In the genomic region with DNA sequence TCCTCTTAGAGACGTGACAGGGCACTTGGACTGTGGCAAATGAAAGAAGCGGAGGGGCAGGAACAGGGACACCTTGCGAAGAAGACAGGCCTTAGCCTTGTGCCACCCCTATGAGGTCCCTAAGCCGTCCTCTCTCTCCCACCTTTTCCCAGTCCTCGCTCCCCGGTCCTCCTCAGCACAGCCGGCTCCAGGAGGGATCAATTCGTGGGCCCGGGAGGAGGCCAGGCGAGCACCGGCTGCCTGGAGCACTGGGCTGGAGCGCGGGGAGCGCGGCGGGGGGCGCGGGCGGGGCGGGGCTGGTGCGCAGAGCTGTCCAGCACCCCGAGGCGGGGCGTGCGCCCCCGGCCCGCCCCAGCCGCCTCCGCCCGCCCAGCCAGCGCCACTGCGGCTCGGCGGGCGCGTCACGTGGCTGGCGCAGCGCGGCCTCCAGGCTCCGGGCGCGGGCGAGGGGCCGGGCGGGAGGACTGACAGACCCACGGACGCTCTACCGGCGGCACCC, we compare ENCODE assay signal across 2 cellular contexts.
A peak's percentile ranks its signal among the peaks of the same experiment; 100 is the strongest.
TF ChIP-seq lines count a peak whose summit lies in the region.

Gene LRP3, plus strand, starts transcription at position 467 of the 499 bp plus-strand sequence. CDS start 456 bp downstream, outside the sequence.

TF ChIP-seq in HEK293, 187 proteins besides CTCF, POLR2A, EP300 and RAD21 (continued from another document and continues in another):
- TF ChIP-seq, protein P1, sequence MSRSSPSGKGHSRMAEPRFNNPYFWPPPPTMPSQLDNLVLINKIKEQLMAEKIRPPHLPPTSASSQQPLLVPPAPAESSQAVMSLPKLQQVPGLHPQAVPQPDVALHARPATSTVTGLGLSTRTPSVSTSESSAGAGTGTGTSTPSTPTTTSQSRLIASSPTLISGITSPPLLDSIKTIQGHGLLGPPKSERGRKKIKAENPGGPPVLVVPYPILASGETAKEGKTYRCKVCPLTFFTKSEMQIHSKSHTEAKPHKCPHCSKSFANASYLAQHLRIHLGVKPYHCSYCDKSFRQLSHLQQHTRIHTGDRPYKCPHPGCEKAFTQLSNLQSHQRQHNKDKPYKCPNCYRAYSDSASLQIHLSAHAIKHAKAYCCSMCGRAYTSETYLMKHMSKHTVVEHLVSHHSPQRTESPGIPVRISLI (tag by site-specific recombination; IDR thresholded peaks at IDR 0.05): no peak
- TF ChIP-seq ZFP41 (tag by site-specific recombination; IDR thresholded peaks at IDR 0.05; ENCODE audit: borderline replicate concordance): no peak
- 0 out of 2 replicates have a peak, but pooled peaks have one; percentile 19 for TF ChIP-seq ZNF660 (tag by site-specific recombination; IDR thresholded peaks at IDR 0.05)
- TF ChIP-seq SP3 (tag by site-specific recombination; IDR thresholded peaks at IDR 0.05): no peak
- peak; percentile 22; the same call in 1 of the 2 replicates for TF ChIP-seq SP2 (tag by site-specific recombination; IDR thresholded peaks at IDR 0.05)
- TF ChIP-seq ZNF404 (tag by site-specific recombination; IDR thresholded peaks at IDR 0.05): no peak
- TF ChIP-seq ZNF654 (tag by site-specific recombination; IDR thresholded peaks at IDR 0.05; ENCODE audit: low read depth): no peak
- TF ChIP-seq ZNF211 (tag by site-specific recombination; IDR thresholded peaks at IDR 0.05; ENCODE audit: low read depth): no peak
- TF ChIP-seq ZNF501 (tag by site-specific recombination; IDR thresholded peaks at IDR 0.05): no peak
- no peak for TF ChIP-seq ZNF426 (tag by site-specific recombination; IDR thresholded peaks at IDR 0.05)
- peak; percentile 82 for TF ChIP-seq ZIC2 (tag by site-specific recombination; IDR thresholded peaks at IDR 0.05)
- no peak for TF ChIP-seq FEZF1 (tag by site-specific recombination; IDR thresholded peaks at IDR 0.05)
- TF ChIP-seq ZNF837 (tag by site-specific recombination; IDR thresholded peaks at IDR 0.05): no peak
- no peak for TF ChIP-seq KLF16 (tag by site-specific recombination; IDR thresholded peaks at IDR 0.05)
- TF ChIP-seq OSR2 (tag by site-specific recombination; IDR thresholded peaks at IDR 0.05): no peak
- 0 out of 2 replicates have a peak, but pooled peaks have one; percentile 49 for TF ChIP-seq ZSCAN30 (tag by site-specific recombination; IDR thresholded peaks at IDR 0.05)
- TF ChIP-seq ZNF555 (tag by site-specific recombination; conservative IDR thresholded peaks at IDR 0.05): no peak
- TF ChIP-seq ZNF677 (tag by site-specific recombination; IDR thresholded peaks at IDR 0.05): no peak
- TF ChIP-seq TSHZ1 (tag by site-specific recombination; IDR thresholded peaks at IDR 0.05; ENCODE audit: borderline replicate concordance): no peak
- no peak for TF ChIP-seq MEIS1 (CRISPR knock-in tag; IDR thresholded peaks at IDR 0.05; ENCODE audit: borderline replicate concordance)
- no peak for TF ChIP-seq ZFP37 (tag by site-specific recombination; IDR thresholded peaks at IDR 0.05)
- TF ChIP-seq ZNF560 (tag by site-specific recombination; IDR thresholded peaks at IDR 0.05; ENCODE audit: borderline replicate concordance): no peak
- TF ChIP-seq ZSCAN16 (tag by site-specific recombination; IDR thresholded peaks at IDR 0.05): no peak
- TF ChIP-seq MZF1 (tag by site-specific recombination; IDR thresholded peaks at IDR 0.05; ENCODE audit: borderline replicate concordance): no peak
- TF ChIP-seq, protein P2, sequence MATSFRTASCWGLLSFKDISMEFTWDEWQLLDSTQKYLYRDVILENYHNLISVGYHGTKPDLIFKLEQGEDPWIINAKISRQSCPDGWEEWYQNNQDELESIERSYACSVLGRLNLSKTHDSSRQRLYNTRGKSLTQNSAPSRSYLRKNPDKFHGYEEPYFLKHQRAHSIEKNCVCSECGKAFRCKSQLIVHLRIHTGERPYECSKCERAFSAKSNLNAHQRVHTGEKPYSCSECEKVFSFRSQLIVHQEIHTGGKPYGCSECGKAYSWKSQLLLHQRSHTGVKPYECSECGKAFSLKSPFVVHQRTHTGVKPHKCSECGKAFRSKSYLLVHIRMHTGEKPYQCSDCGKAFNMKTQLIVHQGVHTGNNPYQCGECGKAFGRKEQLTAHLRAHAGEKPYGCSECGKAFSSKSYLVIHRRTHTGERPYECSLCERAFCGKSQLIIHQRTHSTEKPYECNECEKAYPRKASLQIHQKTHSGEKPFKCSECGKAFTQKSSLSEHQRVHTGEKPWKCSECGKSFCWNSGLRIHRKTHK (tag by site-specific recombination; IDR thresholded peaks at IDR 0.05): no peak
- TF ChIP-seq ZNF548 (tag by site-specific recombination; IDR thresholded peaks at IDR 0.05): no peak
- no peak for TF ChIP-seq ZNF133 (tag by site-specific recombination; IDR thresholded peaks at IDR 0.05)
- TF ChIP-seq ZNF140 (tag by site-specific recombination; IDR thresholded peaks at IDR 0.05): no peak
- no peak for TF ChIP-seq ZNF521 (tag by site-specific recombination; IDR thresholded peaks at IDR 0.05)
- TF ChIP-seq ZNF664 (tag by site-specific recombination; IDR thresholded peaks at IDR 0.05): no peak
- no peak for TF ChIP-seq ZFP69B (tag by site-specific recombination; IDR thresholded peaks at IDR 0.05)
- TF ChIP-seq ZNF549 (tag by site-specific recombination; IDR thresholded peaks at IDR 0.05): no peak

TF ChIP-seq in SK-N-SH, 30 proteins besides CTCF, POLR2A, EP300 and RAD21 (continued from another document):
- TF ChIP-seq, protein P3, sequence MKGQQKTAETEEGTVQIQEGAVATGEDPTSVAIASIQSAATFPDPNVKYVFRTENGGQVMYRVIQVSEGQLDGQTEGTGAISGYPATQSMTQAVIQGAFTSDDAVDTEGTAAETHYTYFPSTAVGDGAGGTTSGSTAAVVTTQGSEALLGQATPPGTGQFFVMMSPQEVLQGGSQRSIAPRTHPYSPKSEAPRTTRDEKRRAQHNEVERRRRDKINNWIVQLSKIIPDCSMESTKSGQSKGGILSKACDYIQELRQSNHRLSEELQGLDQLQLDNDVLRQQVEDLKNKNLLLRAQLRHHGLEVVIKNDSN (IDR thresholded peaks at IDR 0.05; ENCODE audit: borderline replicate concordance, low read depth): peak; percentile 68; the same call in 1 of the 2 replicates
- TF ChIP-seq IRF3 (IDR thresholded peaks at IDR 0.05; ENCODE audit: low read depth, low read length) (no peak), MEF2A (IDR thresholded peaks at IDR 0.05; ENCODE audit: borderline replicate concordance, low read depth) (no peak), FOSL2 (IDR thresholded peaks at IDR 0.05; ENCODE audit: borderline replicate concordance, low read depth) (no peak), FOXJ3 (CRISPR knock-in tag; IDR thresholded peaks at IDR 0.05) (no peak), RCOR1 (IDR thresholded peaks at IDR 0.05; ENCODE audit: low read length) (no peak), FOXM1 (IDR thresholded peaks at IDR 0.05; ENCODE audit: low read depth) (no peak), GABPA (IDR thresholded peaks at IDR 0.05; ENCODE audit: low read depth) (no peak), ELF1 (IDR thresholded peaks at IDR 0.05) (no peak), GATA2 (CRISPR knock-in tag; IDR thresholded peaks at IDR 0.05) (no peak), MXI1 (IDR thresholded peaks at IDR 0.05; ENCODE audit: low read depth, low read length) (peak; percentile 63), JUND (IDR thresholded peaks at IDR 0.05) (no peak), RXRA (IDR thresholded peaks at IDR 0.05; ENCODE audit: borderline replicate concordance, low read depth) (no peak), TCF12 (IDR thresholded peaks at IDR 0.05) (no peak), ZBTB33 (IDR thresholded peaks at IDR 0.05; ENCODE audit: borderline replicate concordance, low read depth) (no peak)
- TF ChIP-seq, protein P4, sequence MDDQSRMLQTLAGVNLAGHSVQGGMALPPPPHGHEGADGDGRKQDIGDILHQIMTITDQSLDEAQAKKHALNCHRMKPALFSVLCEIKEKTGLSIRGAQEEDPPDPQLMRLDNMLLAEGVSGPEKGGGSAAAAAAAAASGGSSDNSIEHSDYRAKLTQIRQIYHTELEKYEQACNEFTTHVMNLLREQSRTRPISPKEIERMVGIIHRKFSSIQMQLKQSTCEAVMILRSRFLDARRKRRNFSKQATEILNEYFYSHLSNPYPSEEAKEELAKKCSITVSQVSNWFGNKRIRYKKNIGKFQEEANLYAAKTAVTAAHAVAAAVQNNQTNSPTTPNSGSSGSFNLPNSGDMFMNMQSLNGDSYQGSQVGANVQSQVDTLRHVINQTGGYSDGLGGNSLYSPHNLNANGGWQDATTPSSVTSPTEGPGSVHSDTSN (IDR thresholded peaks at IDR 0.05): no peak
- TF ChIP-seq, protein P5, sequence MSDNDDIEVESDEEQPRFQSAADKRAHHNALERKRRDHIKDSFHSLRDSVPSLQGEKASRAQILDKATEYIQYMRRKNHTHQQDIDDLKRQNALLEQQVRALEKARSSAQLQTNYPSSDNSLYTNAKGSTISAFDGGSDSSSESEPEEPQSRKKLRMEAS (IDR thresholded peaks at IDR 0.05; ENCODE audit: low read depth): no peak
- TF ChIP-seq, protein P6, sequence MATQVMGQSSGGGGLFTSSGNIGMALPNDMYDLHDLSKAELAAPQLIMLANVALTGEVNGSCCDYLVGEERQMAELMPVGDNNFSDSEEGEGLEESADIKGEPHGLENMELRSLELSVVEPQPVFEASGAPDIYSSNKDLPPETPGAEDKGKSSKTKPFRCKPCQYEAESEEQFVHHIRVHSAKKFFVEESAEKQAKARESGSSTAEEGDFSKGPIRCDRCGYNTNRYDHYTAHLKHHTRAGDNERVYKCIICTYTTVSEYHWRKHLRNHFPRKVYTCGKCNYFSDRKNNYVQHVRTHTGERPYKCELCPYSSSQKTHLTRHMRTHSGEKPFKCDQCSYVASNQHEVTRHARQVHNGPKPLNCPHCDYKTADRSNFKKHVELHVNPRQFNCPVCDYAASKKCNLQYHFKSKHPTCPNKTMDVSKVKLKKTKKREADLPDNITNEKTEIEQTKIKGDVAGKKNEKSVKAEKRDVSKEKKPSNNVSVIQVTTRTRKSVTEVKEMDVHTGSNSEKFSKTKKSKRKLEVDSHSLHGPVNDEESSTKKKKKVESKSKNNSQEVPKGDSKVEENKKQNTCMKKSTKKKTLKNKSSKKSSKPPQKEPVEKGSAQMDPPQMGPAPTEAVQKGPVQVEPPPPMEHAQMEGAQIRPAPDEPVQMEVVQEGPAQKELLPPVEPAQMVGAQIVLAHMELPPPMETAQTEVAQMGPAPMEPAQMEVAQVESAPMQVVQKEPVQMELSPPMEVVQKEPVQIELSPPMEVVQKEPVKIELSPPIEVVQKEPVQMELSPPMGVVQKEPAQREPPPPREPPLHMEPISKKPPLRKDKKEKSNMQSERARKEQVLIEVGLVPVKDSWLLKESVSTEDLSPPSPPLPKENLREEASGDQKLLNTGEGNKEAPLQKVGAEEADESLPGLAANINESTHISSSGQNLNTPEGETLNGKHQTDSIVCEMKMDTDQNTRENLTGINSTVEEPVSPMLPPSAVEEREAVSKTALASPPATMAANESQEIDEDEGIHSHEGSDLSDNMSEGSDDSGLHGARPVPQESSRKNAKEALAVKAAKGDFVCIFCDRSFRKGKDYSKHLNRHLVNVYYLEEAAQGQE (IDR thresholded peaks at IDR 0.05; ENCODE audit: low read depth, low read length): peak; percentile 41; the same call in 1 of the 2 replicates
- TF ChIP-seq, protein P7, sequence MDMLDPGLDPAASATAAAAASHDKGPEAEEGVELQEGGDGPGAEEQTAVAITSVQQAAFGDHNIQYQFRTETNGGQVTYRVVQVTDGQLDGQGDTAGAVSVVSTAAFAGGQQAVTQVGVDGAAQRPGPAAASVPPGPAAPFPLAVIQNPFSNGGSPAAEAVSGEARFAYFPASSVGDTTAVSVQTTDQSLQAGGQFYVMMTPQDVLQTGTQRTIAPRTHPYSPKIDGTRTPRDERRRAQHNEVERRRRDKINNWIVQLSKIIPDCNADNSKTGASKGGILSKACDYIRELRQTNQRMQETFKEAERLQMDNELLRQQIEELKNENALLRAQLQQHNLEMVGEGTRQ (IDR thresholded peaks at IDR 0.05; ENCODE audit: borderline replicate concordance, low read depth, low read length): peak; percentile 29; the same call in 1 of the 2 replicates
